ENCODE assay signal across 14 cellular contexts in genomic region chr14:23876160-23876750, GRCh38.
DNase-seq lines count a peak whose midpoint lies in the region; ATAC-seq lines count a peak whose summit lies in the region.
"Had no signal": no experiment of that assay in that cellular context is flagged by ENCODE, and none has a peak within 500 bp of the region (broad histone marks: within the 10 kb centered on the region; RNA-seq: fewer than 3 reads in every experiment).

No MANE protein-coding gene starts in this region.

- intact Hi-C loops in activated T-helper 2 cell treated with anti-CD3 and anti-CD28 coated beads, Interferon-gamma antibody, Interleukin-2, Interleukin-4, amounts not matched to agents 10 μg/mL and 5 μg/mL and 100 μg/mL, durations not matched to agents 14 hours and 24 hours and 36 hours (cut with micrococcal nuclease) = no loop called here

- peaks cover 15% of the 10 kb centered on the region for H3K27me3 Mint-ChIP-seq in activated T-cell treated with anti-CD3 and anti-CD28 coated beads, Interleukin-2, amount 50 U/mL, for 72 hours (ENCODE audit: low read depth)
- H3K27me3 Mint-ChIP-seq in activated T-cell treated with anti-CD3 and anti-CD28 coated beads, Interleukin-2, amount 50 U/mL, for 4 hours (ENCODE audit: low read depth) = peaks cover 14% of the 10 kb centered on the region
- H3K27me3 Mint-ChIP-seq in activated T-helper 2 cell treated with anti-CD3 and anti-CD28 coated beads, Interferon-gamma antibody, Interleukin-2, Interleukin-4, amounts not matched to agents 10 μg/mL and 5 μg/mL and 100 μg/mL, durations not matched to agents 14 hours and 24 hours and 36 hours (ENCODE audit: low read depth) = no peaks in the 10 kb centered on the region
- H3K27me3 Mint-ChIP-seq in stimulated activated naive B cell treated with anti-CD40 and anti-IgM and Interleukin-4, amounts not matched to agents 10 μg/mL and 1 μg/mL and 100 μg/mL, for 72 hours = peaks cover 18 to 40% of the 10 kb centered on the region in 2 donors

- peak overlapping the region; percentile 87 for H3K27ac Mint-ChIP-seq in activated T-cell treated with anti-CD3 and anti-CD28 coated beads, Interleukin-2, amount 50 U/mL, for 72 hours
- H3K27ac Mint-ChIP-seq in activated T-helper 2 cell treated with anti-CD3 and anti-CD28 coated beads, Interferon-gamma antibody, Interleukin-2, Interleukin-4, amounts not matched to agents 10 μg/mL and 5 μg/mL and 100 μg/mL, durations not matched to agents 14 hours and 24 hours and 36 hours = peak overlapping the region; percentile 86
- peak overlapping the region; percentile 65 for H3K27ac Mint-ChIP-seq in stimulated activated naive B cell treated with anti-CD40 and anti-IgM and Interleukin-4, amounts not matched to agents 10 μg/mL and 1 μg/mL and 100 μg/mL, for 72 hours
- H3K27ac Mint-ChIP-seq: CD8-positive, alpha-beta T cell had no signal

- H3K9me3 Mint-ChIP-seq in activated T-cell treated with anti-CD3 and anti-CD28 coated beads, Interleukin-2, amount 50 U/mL, for 72 hours = peaks cover 0 to 2% of the 10 kb centered on the region in 2 donors
- no peaks in the 10 kb centered on the region for H3K9me3 Mint-ChIP-seq in activated T-cell treated with anti-CD3 and anti-CD28 coated beads, Interleukin-2, amount 50 U/mL, for 4 hours
- peaks cover 4% of the 10 kb centered on the region for H3K9me3 Mint-ChIP-seq in activated T-helper 2 cell treated with anti-CD3 and anti-CD28 coated beads, Interferon-gamma antibody, Interleukin-2, Interleukin-4, amounts not matched to agents 10 μg/mL and 5 μg/mL and 100 μg/mL, durations not matched to agents 14 hours and 24 hours and 36 hours
- H3K9me3 Mint-ChIP-seq in stimulated activated naive B cell treated with anti-CD40 and anti-IgM and Interleukin-4, amounts not matched to agents 10 μg/mL and 1 μg/mL and 100 μg/mL, for 72 hours = peaks cover 0 to 2% of the 10 kb centered on the region in 2 donors

- H3K4me3 Mint-ChIP-seq in activated T-cell treated with anti-CD3 and anti-CD28 coated beads, Interleukin-2, amount 50 U/mL, for 72 hours = no peak overlapping the region
- H3K4me3 Mint-ChIP-seq in activated T-cell treated with anti-CD3 and anti-CD28 coated beads, Interleukin-2, amount 50 U/mL, for 4 hours = no peak overlapping the region
- H3K4me3 Mint-ChIP-seq in activated T-helper 2 cell treated with anti-CD3 and anti-CD28 coated beads, Interferon-gamma antibody, Interleukin-2, Interleukin-4, amounts not matched to agents 10 μg/mL and 5 μg/mL and 100 μg/mL, durations not matched to agents 14 hours and 24 hours and 36 hours (ENCODE audit: low read depth) = no peak overlapping the region
- no peak overlapping the region for H3K4me3 Mint-ChIP-seq in stimulated activated naive B cell treated with anti-CD40 and anti-IgM and Interleukin-4, amounts not matched to agents 10 μg/mL and 1 μg/mL and 100 μg/mL, for 72 hours
- H3K4me3 Mint-ChIP-seq: CD8-positive, alpha-beta T cell had no signal

- no peaks in the 10 kb centered on the region for H3K36me3 Mint-ChIP-seq in activated T-cell treated with anti-CD3 and anti-CD28 coated beads, Interleukin-2, amount 50 U/mL, for 72 hours (ENCODE audit: insufficient read depth in 2 of 2)
- H3K36me3 Mint-ChIP-seq in activated T-cell treated with anti-CD3 and anti-CD28 coated beads, Interleukin-2, amount 50 U/mL, for 4 hours (ENCODE audit: insufficient read depth) = no peaks in the 10 kb centered on the region
- H3K36me3 Mint-ChIP-seq in activated T-helper 2 cell treated with anti-CD3 and anti-CD28 coated beads, Interferon-gamma antibody, Interleukin-2, Interleukin-4, amounts not matched to agents 10 μg/mL and 5 μg/mL and 100 μg/mL, durations not matched to agents 14 hours and 24 hours and 36 hours (ENCODE audit: low read depth) = no peaks in the 10 kb centered on the region
- no peaks in the 10 kb centered on the region for H3K36me3 Mint-ChIP-seq in stimulated activated naive B cell treated with anti-CD40 and anti-IgM and Interleukin-4, amounts not matched to agents 10 μg/mL and 1 μg/mL and 100 μg/mL, for 72 hours
- H3K36me3 Mint-ChIP-seq: CD8-positive, alpha-beta T cell had no signal

- peaks cover 25% of the 10 kb centered on the region for H3K4me1 Mint-ChIP-seq in activated T-cell treated with anti-CD3 and anti-CD28 coated beads, Interleukin-2, amount 50 U/mL, for 72 hours (ENCODE audit: low read depth)
- no peaks in the 10 kb centered on the region for H3K4me1 Mint-ChIP-seq in activated T-cell treated with anti-CD3 and anti-CD28 coated beads, Interleukin-2, amount 50 U/mL, for 4 hours (ENCODE audit: low read depth)
- H3K4me1 Mint-ChIP-seq in activated T-helper 2 cell treated with anti-CD3 and anti-CD28 coated beads, Interferon-gamma antibody, Interleukin-2, Interleukin-4, amounts not matched to agents 10 μg/mL and 5 μg/mL and 100 μg/mL, durations not matched to agents 14 hours and 24 hours and 36 hours (ENCODE audit: low read depth) = peaks cover 23% of the 10 kb centered on the region
- no peaks in the 10 kb centered on the region for H3K4me1 Mint-ChIP-seq in stimulated activated naive B cell treated with anti-CD40 and anti-IgM and Interleukin-4, amounts not matched to agents 10 μg/mL and 1 μg/mL and 100 μg/mL, for 72 hours

- no peak for DNase-seq in activated T-cell treated with anti-CD3 and anti-CD28 coated beads, Interleukin-2, amount 50 U/mL, for 72 hours
- no peak for DNase-seq in activated T-cell treated with anti-CD3 and anti-CD28 coated beads, Interleukin-2, amount 50 U/mL, for 4 hours
- no peak for DNase-seq in activated T-helper 2 cell treated with anti-CD3 and anti-CD28 coated beads, Interferon-gamma antibody, Interleukin-2, Interleukin-4, amounts not matched to agents 10 μg/mL and 5 μg/mL and 100 μg/mL, durations not matched to agents 14 hours and 24 hours and 36 hours (ENCODE audit: low spot score)
- DNase-seq in foreskin melanocyte = peak; percentile 5
- no peak for DNase-seq in stimulated activated naive B cell treated with anti-CD40 and anti-IgM and Interleukin-4, amounts not matched to agents 10 μg/mL and 1 μg/mL and 100 μg/mL, for 72 hours
- DNase-seq: BE2C; CD8-positive, alpha-beta T cell; COR-L47; DMS153; DMS79 treated with DMSO at 0.1 percent for 48 hours; EL had no signal

- no peak for ATAC-seq in activated T-cell treated with anti-CD3 and anti-CD28 coated beads, Interleukin-2, amount 50 U/mL, for 72 hours (replicated peaks in 1 of 2)
- no peak for ATAC-seq in activated T-cell treated with anti-CD3 and anti-CD28 coated beads, Interleukin-2, amount 50 U/mL, for 4 hours
- no peak for ATAC-seq in stimulated activated naive B cell treated with anti-CD40 and anti-IgM and Interleukin-4, amounts not matched to agents 10 μg/mL and 1 μg/mL and 100 μg/mL, for 72 hours (replicated peaks)
- ATAC-seq in GM19324 (IDR thresholded peaks at IDR 0.05; ENCODE audit: low FRiP score, unreplicated experiment) = no peak
- ATAC-seq: A549; CD8-positive, alpha-beta T cell; HCT116 had no signal
